In the genomic region with DNA sequence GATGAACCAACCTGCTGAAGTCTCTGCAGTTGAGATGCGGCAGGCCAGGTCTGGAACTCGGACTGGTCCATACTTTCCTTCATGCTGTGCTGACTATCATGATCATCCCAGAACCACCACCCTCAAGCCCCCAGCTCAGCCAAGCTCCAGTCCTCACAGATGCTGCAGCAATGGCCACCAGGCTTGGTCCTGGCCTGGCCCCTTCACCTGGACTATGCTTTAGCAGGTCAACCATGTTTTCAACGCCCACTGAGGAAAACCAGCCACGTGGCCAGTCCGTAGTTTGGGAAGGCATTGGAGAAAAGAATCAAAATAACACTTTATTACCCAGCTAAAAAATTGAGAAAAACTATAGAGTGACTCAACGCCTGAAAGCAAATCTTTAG, we compare ENCODE assay signal across 11 cellular contexts. TPM values are rescaled to one million over a fixed set of nuclear protein-coding genes. Genes with fewer than 3 reads are reported as not detected.
A peak's percentile ranks its signal among the peaks of the same experiment; 100 is the strongest.
DNase-seq lines count a peak whose midpoint lies in the region; ATAC-seq and TF ChIP-seq lines count a peak whose summit lies in the region.
"Had no signal": no experiment of that assay in that cellular context is flagged by ENCODE, and none has a peak within 500 bp of the region (broad histone marks: within the 10 kb centered on the region; RNA-seq: fewer than 3 reads in every experiment).

No MANE protein-coding gene starts in this region.

- TF ChIP-seq CTCF in OCI-LY7 (conservative IDR thresholded peaks at IDR 0.05; ENCODE audit: low read length) (no peak), upper lobe of left lung (IDR thresholded peaks at IDR 0.05) (no peak)

- no peaks in the 10 kb centered on the region for H3K27me3 Mint-ChIP-seq in activated naive CD4-positive, alpha-beta T cell treated with anti-CD3 and anti-CD28 coated beads, Interleukin-2, amount 10 ng/mL, durations not matched to agents 7 days and 5 days

- 75 to 77% methylated on average over 6 of the region's 6 CpGs for WGBS in upper lobe of left lung, 2 donors

- no peaks in the 10 kb centered on the region for H3K79me2 ChIP-seq in OCI-LY7 (ENCODE audit: insufficient read depth, low read depth, low read length)

- H3K4me1 ChIP-seq in OCI-LY7 (ENCODE audit: insufficient read depth, low read length, poor library complexity, severe bottlenecking) (peaks cover 59% of the 10 kb centered on the region), upper lobe of left lung (peaks cover 21 to 43% (median 36%) of the 10 kb centered on the region in 4 donors)
- H3K4me1 ChIP-seq: neural progenitor cell had no signal

- CTCF ChIA-PET in activated naive CD4-positive, alpha-beta T cell treated with anti-CD3 and anti-CD28 coated beads, Interleukin-2, amount 10 ng/mL, durations not matched to agents 7 days and 5 days (lab: Charles Lee): interaction anchor here (0.7 to 7.4 kb wide), 7 partner anchors 8 to 65 kb away, joined by 3 to 70 read pairs (median 5); no protein-coding TSS in a partner anchor
- CTCF ChIA-PET in OCI-LY7 (lab: Charles Lee; ENCODE audit: unreplicated experiment): interaction anchor here (0.7 to 1.7 kb wide), 3 partner anchors 10 to 156 kb away, joined by 3 read pairs; no protein-coding TSS in a partner anchor

- no peaks in the 10 kb centered on the region for H3K27me3 ChIP-seq in upper lobe of left lung
- H3K27me3 ChIP-seq: dorsolateral prefrontal cortex, neural progenitor cell had no signal

- H3K4me2 ChIP-seq in OCI-LY7 (ENCODE audit: low read length): peak overlapping the region; percentile 87
- H3K4me2 ChIP-seq: neural progenitor cell had no signal

- no peaks in the 10 kb centered on the region for H4K20me1 ChIP-seq in OCI-LY7 (ENCODE audit: insufficient read depth, low read length)

- H3K27ac ChIP-seq in OCI-LY7 (ENCODE audit: low read depth, low read length, poor library complexity, severe bottlenecking) (peak overlapping the region; percentile 76), epithelial cell of prostate (peak overlapping the region; percentile 74), upper lobe of left lung (peak overlapping the region in 3 of 4 donors; percentile 28 to 76 (median 73))
- H3K27ac ChIP-seq: neural progenitor cell had no signal

- H3K4me3 ChIP-seq in OCI-LY7 (ENCODE audit: low read depth, low read length, poor library complexity, severe bottlenecking): peak overlapping the region; percentile 32
- peak overlapping the region in 2 of 4 donors; percentile 2 to 3 for H3K4me3 ChIP-seq in upper lobe of left lung
- H3K4me3 ChIP-seq: neural progenitor cell had no signal

- peak overlapping the region; percentile 99 for H3K27ac Mint-ChIP-seq in activated naive CD4-positive, alpha-beta T cell treated with anti-CD3 and anti-CD28 coated beads, Interleukin-2, amount 10 ng/mL, durations not matched to agents 7 days and 5 days
- H3K27ac Mint-ChIP-seq: neural progenitor cell had no signal

- no peak for ATAC-seq in upper lobe of left lung (ENCODE audit: low FRiP score in 2 of 2)

- H3K9me2 ChIP-seq in OCI-LY7 (ENCODE audit: insufficient read depth, low read length): no peaks in the 10 kb centered on the region

- peaks cover 79% of the 10 kb centered on the region for H3K36me3 Mint-ChIP-seq in activated naive CD4-positive, alpha-beta T cell treated with anti-CD3 and anti-CD28 coated beads, Interleukin-2, amount 10 ng/mL, durations not matched to agents 7 days and 5 days
- H3K36me3 Mint-ChIP-seq: neural progenitor cell had no signal

- TF ChIP-seq POLR2A in upper lobe of left lung (IDR thresholded peaks at IDR 0.05): no peak

- peak overlapping the region; percentile 84 for H3K4me3 Mint-ChIP-seq in activated naive CD4-positive, alpha-beta T cell treated with anti-CD3 and anti-CD28 coated beads, Interleukin-2, amount 10 ng/mL, durations not matched to agents 7 days and 5 days
- H3K4me3 Mint-ChIP-seq: neural progenitor cell had no signal

- DNase-seq in activated naive CD4-positive, alpha-beta T cell treated with anti-CD3 and anti-CD28 coated beads, Interleukin-2, amount 10 ng/mL, durations not matched to agents 7 days and 5 days: no peak
- no peak for DNase-seq in activated naive CD4-positive, alpha-beta T cell (lab: John Stamatoyannopoulos, UW)
- no peak for DNase-seq in OCI-LY7 (ENCODE audit: low spot score)
- DNase-seq in epithelial cell of prostate (ENCODE audit: low read depth, low spot score): no peak
- DNase-seq in upper lobe of left lung: no peak
- no peak for DNase-seq in hippocampal formation (lab: John Stamatoyannopoulos, UW)
- no peak for DNase-seq in activated effector memory CD4-positive, alpha-beta T cell treated with anti-CD3 and anti-CD28 coated beads, Interleukin-2, amount 50 U/mL, for 16 hours
- no peak for DNase-seq in effector CD4-positive, alpha-beta T cell
- DNase-seq: NCI-H1694 treated with DMSO at 0.1 percent for 48 hours had no signal

- BruUV-seq in OCI-LY7 (replicated peaks; lab: Mats Ljungman, UMichigan): no TSS peak

- no peaks in the 10 kb centered on the region for H3K9me3 Mint-ChIP-seq in activated naive CD4-positive, alpha-beta T cell treated with anti-CD3 and anti-CD28 coated beads, Interleukin-2, amount 10 ng/mL, durations not matched to agents 7 days and 5 days

- POLR2A ChIA-PET in OCI-LY7 (lab: Charles Lee): interaction anchor here (0.7 to 2.7 kb wide), 6 partner anchors 9 to 824 kb away, joined by 3 to 12 read pairs (median 4); no protein-coding TSS in a partner anchor

- intact Hi-C loops in OCI-LY7 (cut with micrococcal nuclease; ENCODE audit: unreplicated experiment): loop anchor here (5.0 kb wide), 1 partner anchor 39 kb away; no protein-coding TSS in a partner anchor

- peaks cover 99% of the 10 kb centered on the region for H3K4me1 Mint-ChIP-seq in activated naive CD4-positive, alpha-beta T cell treated with anti-CD3 and anti-CD28 coated beads, Interleukin-2, amount 10 ng/mL, durations not matched to agents 7 days and 5 days

- no peaks in the 10 kb centered on the region for H3K36me3 ChIP-seq in OCI-LY7 (ENCODE audit: insufficient read depth, low read length)
- H3K36me3 ChIP-seq in upper lobe of left lung: no peaks in the 10 kb centered on the region
- H3K36me3 ChIP-seq: neural progenitor cell had no signal

- H3K9me3 ChIP-seq in OCI-LY7 (ENCODE audit: low read length) (no peaks in the 10 kb centered on the region), upper lobe of left lung (no peaks in the 10 kb centered on the region)

- TF ChIP-seq EP300 in upper lobe of left lung (IDR thresholded peaks at IDR 0.05): no peak

- peak overlapping the region; percentile 74 for H2AFZ ChIP-seq in OCI-LY7 (ENCODE audit: low read length)
- H2AFZ ChIP-seq: neural progenitor cell had no signal

RNA-seq across cellular contexts. Expression of gene GPR68, which starts 1.4 kb away (rescaled TPM):
- 0.13 and 0.85 TPM in 2 replicates for total RNA-seq in OCI-LY7 (2014; rRNA removed; shearing (Covaris generic))
- total RNA-seq in OCI-LY7 (2022) (0.41 and 0.84 TPM in 2 replicates), upper lobe of left lung (1 to 10 TPM; 1.2 to 8.4 (median 3.3) TPM)
